Comparison of ENCODE assay signal across 8 cellular contexts in the genomic region with DNA sequence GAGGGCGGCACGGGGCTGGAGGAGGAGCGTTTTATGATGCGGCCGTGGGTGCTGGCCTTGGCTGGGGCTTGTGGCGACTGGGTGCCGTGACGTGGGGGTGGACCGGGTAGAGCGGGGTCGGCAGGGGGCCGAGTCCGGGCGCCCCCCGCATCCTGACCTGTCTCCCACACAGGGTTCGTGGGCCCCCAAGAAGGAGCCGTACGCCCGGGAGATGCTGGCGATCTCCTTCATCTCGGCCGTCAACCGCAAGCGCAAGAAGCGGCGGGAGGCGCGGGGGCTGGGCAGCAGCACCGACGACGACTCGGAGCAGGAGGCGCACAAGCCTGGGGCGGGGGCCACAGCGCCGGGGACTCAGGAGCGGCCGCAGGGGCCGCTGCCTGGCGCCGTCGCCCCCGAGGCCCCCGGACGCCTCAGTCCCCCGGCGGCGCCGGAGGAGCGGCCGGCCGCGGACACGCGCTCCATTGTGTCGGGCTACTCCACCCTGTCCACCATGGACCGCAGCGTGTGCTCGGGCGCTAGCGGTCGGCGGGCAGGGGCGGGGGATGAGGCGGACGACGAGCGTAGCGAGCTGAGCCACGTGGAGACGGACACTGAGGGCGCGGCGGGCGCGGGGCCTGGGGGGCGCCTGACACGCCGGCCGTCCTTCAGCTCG.
DNase-seq lines count a peak whose midpoint lies in the region; ATAC-seq and TF ChIP-seq lines count a peak whose summit lies in the region.

No MANE protein-coding gene starts in this region.

- TF ChIP-seq CTCF in activated B cell treated with CpG ODN at 0.5 μM for 24 hours (IDR thresholded peaks at IDR 0.05) (no peak), heart right ventricle (IDR thresholded peaks at IDR 0.05) (no peak), MM.1S (IDR thresholded peaks at IDR 0.05; ENCODE audit: low read length) (no peak)

- H4K91ac ChIP-seq in trophoblast cell (ENCODE audit: low read depth, low read length): peak overlapping the region; percentile 78

- CTCF ChIA-PET in activated B cell treated with CpG ODN at 0.5 μM for 24 hours (lab: Charles Lee): no interaction called here

- POLR2A ChIA-PET in activated B cell treated with CpG ODN at 0.5 μM for 24 hours (lab: Charles Lee): no interaction called here

- peak overlapping the region; percentile 66 for H3K18ac ChIP-seq in trophoblast cell (ENCODE audit: low read length)

- H2AFZ ChIP-seq in trophoblast cell (ENCODE audit: insufficient read depth, low read length, poor library complexity): peak overlapping the region; percentile 73
- H2AFZ ChIP-seq in MM.1S (ENCODE audit: low read length): no peak overlapping the region

- in situ Hi-C loops in G401 (cut with HindIII; ENCODE audit: low sequenced_read_pairs): no loop called here

- H3K4ac ChIP-seq in trophoblast cell (ENCODE audit: low read depth, low read length): peak overlapping the region; percentile 41

- ATAC-seq in activated B cell treated with CpG ODN at 0.5 μM for 24 hours (ENCODE audit: low read depth) (no peak), heart right ventricle (peak; percentile 19 to 38 (median 26))

- H3K36me3 Mint-ChIP-seq in activated B cell treated with CpG ODN at 0.5 μM for 24 hours (ENCODE audit: low read depth): no peaks in the 10 kb centered on the region

- no peaks in the 10 kb centered on the region for H3F3A ChIP-seq in MM.1S (ENCODE audit: insufficient read depth, low read length)

- H3K4me1 Mint-ChIP-seq in activated B cell treated with CpG ODN at 0.5 μM for 24 hours: peaks cover 7% of the 10 kb centered on the region

- H3K79me1 ChIP-seq in trophoblast cell (ENCODE audit: low read length): peaks cover 7% of the 10 kb centered on the region

- peak overlapping the region in 6 of 10 donors; percentile 7 to 24 (median 20) for H3K4me3 ChIP-seq in heart right ventricle
- H3K4me3 ChIP-seq in trophoblast cell (ENCODE audit: low read depth, low read length): peak overlapping the region; percentile 54
- no peak overlapping the region for H3K4me3 ChIP-seq in MM.1S (ENCODE audit: low read length)

- no peak overlapping the region for H2BK5ac ChIP-seq in trophoblast cell (ENCODE audit: low read depth, low read length, poor library complexity)

- WGBS in heart right ventricle, 2 donors: 11 to 38% methylated on average over 78 to 81 of the region's 81 CpGs
- WGBS in trophoblast cell (ENCODE audit: extremely low coverage, insufficient coverage, insufficient read length): no CpG with 5 or more reads among the region's 81 CpGs

- peak overlapping the region; percentile 61 for H4K8ac ChIP-seq in trophoblast cell (ENCODE audit: low read depth, low read length)

- H3K27ac ChIP-seq in heart right ventricle (peak overlapping the region in 4 of 10 donors; percentile 14 to 56 (median 19)), trophoblast cell (ENCODE audit: low read depth, low read length) (no peak overlapping the region), MM.1S (ENCODE audit: low read length) (no peak overlapping the region)

- peaks cover 0 to 36% (median 0%) of the 10 kb centered on the region in 7 donors for H3K27me3 ChIP-seq in heart right ventricle
- peaks cover 13% of the 10 kb centered on the region for H3K27me3 ChIP-seq in trophoblast cell (ENCODE audit: insufficient read depth, low read length)
- no peaks in the 10 kb centered on the region for H3K27me3 ChIP-seq in MM.1S (replicated peaks; ENCODE audit: insufficient read depth, low read length)

- peak overlapping the region; percentile 49 for H4K12ac ChIP-seq in trophoblast cell (ENCODE audit: low read depth, low read length)

- peak overlapping the region; percentile 80 for H3K4me3 Mint-ChIP-seq in activated B cell treated with CpG ODN at 0.5 μM for 24 hours

- H3K79me2 ChIP-seq in trophoblast cell (ENCODE audit: control insufficient read depth, insufficient read depth, low read length, poor library complexity) (peaks cover 2% of the 10 kb centered on the region), MM.1S (ENCODE audit: low read length) (no peaks in the 10 kb centered on the region)

- H2BK120ac ChIP-seq in trophoblast cell (ENCODE audit: insufficient read depth, low read length, poor library complexity): no peak overlapping the region

- DNase-seq in ELF-1 (ENCODE audit: low read depth, low spot score) (peak; percentile 44), activated B cell treated with CpG ODN at 0.5 μM for 24 hours (no peak), heart right ventricle (peak in 1 of 2 donors; percentile 23), trophoblast cell (no peak), HuH-7.5 (ENCODE audit: low spot score) (no peak), GM19240 (ENCODE audit: insufficient read length, low spot score) (no peak), G401 (ENCODE audit: low spot score) (no peak), MM.1S (no peak)

- no peak overlapping the region for H2BK12ac ChIP-seq in trophoblast cell (ENCODE audit: low read length)

- H3K27me3 Mint-ChIP-seq in activated B cell treated with CpG ODN at 0.5 μM for 24 hours: peaks cover 42% of the 10 kb centered on the region

- H3K9me3 Mint-ChIP-seq in activated B cell treated with CpG ODN at 0.5 μM for 24 hours: no peaks in the 10 kb centered on the region

- H3K36me3 ChIP-seq in heart right ventricle (peaks cover 0 to 41% (median 20%) of the 10 kb centered on the region in 9 donors), trophoblast cell (ENCODE audit: control insufficient read depth in 1 of 2, insufficient read depth in 2 of 2, low read length in 2 of 2) (peaks cover 0 to 3% of the 10 kb centered on the region in 2 experiments), MM.1S (replicated peaks; ENCODE audit: insufficient read depth, low read length) (no peaks in the 10 kb centered on the region)

- H3K23ac ChIP-seq in trophoblast cell (ENCODE audit: low read length): no peak overlapping the region

- H3K27ac Mint-ChIP-seq in activated B cell treated with CpG ODN at 0.5 μM for 24 hours: no peak overlapping the region

- H3K9me2 ChIP-seq in MM.1S (replicated peaks; ENCODE audit: insufficient read depth, low read length): no peaks in the 10 kb centered on the region

- H3K4me1 ChIP-seq in heart right ventricle (peaks cover 0 to 17% (median 12%) of the 10 kb centered on the region in 9 donors), trophoblast cell (ENCODE audit: control insufficient read depth in 1 of 2, insufficient read depth in 2 of 2, low read length in 2 of 2) (peaks cover 23 to 27% of the 10 kb centered on the region in 2 experiments), MM.1S (ENCODE audit: low read length) (no peaks in the 10 kb centered on the region)

- H3K4me2 ChIP-seq in trophoblast cell (ENCODE audit: low read length) (peak overlapping the region; percentile 66), MM.1S (ENCODE audit: low read depth, low read length) (no peak overlapping the region)

- H3K9ac ChIP-seq in trophoblast cell (ENCODE audit: low read length) (no peak overlapping the region), MM.1S (ENCODE audit: low read length) (no peak overlapping the region)

- H3K9me3 ChIP-seq in heart right ventricle (no peaks in the 10 kb centered on the region), trophoblast cell (ENCODE audit: insufficient read depth, low read depth, low read length) (peaks cover 3% of the 10 kb centered on the region), MM.1S (replicated peaks; ENCODE audit: insufficient read depth, low read length) (no peaks in the 10 kb centered on the region)

- H3K14ac ChIP-seq in trophoblast cell (ENCODE audit: low read length): peak overlapping the region; percentile 52

- intact Hi-C loops in activated B cell treated with CpG ODN at 0.5 μM for 24 hours (cut with micrococcal nuclease): no loop called here
- intact Hi-C loops in heart right ventricle (cut with DNase I): loop anchor here in 1 of 10 donors (5.0 kb wide), 1 partner anchor 157 kb away; no protein-coding TSS in a partner anchor

- no peak overlapping the region for H2AK5ac ChIP-seq in trophoblast cell (ENCODE audit: low read length)

- no peaks in the 10 kb centered on the region for H4K20me1 ChIP-seq in MM.1S (ENCODE audit: insufficient read depth, low read length)
